Comparison of ENCODE assay signal across 16 cellular contexts in genomic region chr1:25361901-25362300, GRCh38. TPM values are rescaled to one million over a fixed set of nuclear protein-coding genes. Genes with fewer than 3 reads are reported as not detected.
DNase-seq lines count a peak whose midpoint lies in the region; ATAC-seq and TF ChIP-seq lines count a peak whose summit lies in the region.
"Had no signal": no experiment of that assay in that cellular context is flagged by ENCODE, and none has a peak within 500 bp of the region (broad histone marks: within the 10 kb centered on the region; RNA-seq: fewer than 3 reads in every experiment).

No MANE protein-coding gene starts in this region.

- H3K9me3 Mint-ChIP-seq in activated naive CD4-positive, alpha-beta T cell treated with anti-CD3 and anti-CD28 coated beads, Interleukin-2, amount 50 U/mL, for 24 hours: no peaks in the 10 kb centered on the region

- H3K4me1 ChIP-seq in IMR-90 (ENCODE audit: control insufficient read depth, insufficient read depth, low read length): peaks cover 7% of the 10 kb centered on the region
- H3K4me1 ChIP-seq in skeletal muscle tissue (ENCODE audit: control insufficient read depth in 3 of 3, insufficient read depth in 3 of 3, low read length in 3 of 3): peaks cover 0 to 4% (median 0%) of the 10 kb centered on the region in 3 donors
- peaks cover 12% of the 10 kb centered on the region for H3K4me1 ChIP-seq in PC-3 (ENCODE audit: insufficient read depth, low read length)
- H3K4me1 ChIP-seq: upper lobe of left lung had no signal

- H4K91ac ChIP-seq in IMR-90 (ENCODE audit: insufficient read depth, low read depth, low read length): no peak overlapping the region

- no TSS peak for BruUV-seq in IMR-90 (replicated peaks; lab: Mats Ljungman, UMichigan)
- no TSS peak for BruUV-seq in PC-3 (replicated peaks; lab: Mats Ljungman, UMichigan)

- peaks cover 9% of the 10 kb centered on the region for H3K4me1 Mint-ChIP-seq in activated naive CD4-positive, alpha-beta T cell treated with anti-CD3 and anti-CD28 coated beads, Interleukin-2, amount 50 U/mL, for 24 hours

- POLR2A ChIA-PET in IMR-90 (lab: Charles Lee; ENCODE audit: unreplicated experiment): no interaction called here
- POLR2A ChIA-PET in PC-3 (lab: Charles Lee; ENCODE audit: unreplicated experiment): no interaction called here

- H3K4me2 ChIP-seq in IMR-90 (ENCODE audit: low read depth, low read length): no peak overlapping the region
- H3K4me2 ChIP-seq in PC-3 (ENCODE audit: low read length): no peak overlapping the region

- no peaks in the 10 kb centered on the region for H3K9me2 ChIP-seq in PC-3 (replicated peaks; ENCODE audit: low read length)

- 0 out of 2 replicates have a peak overlapping the region, but pooled peaks have one; percentile 13 for H2AK5ac ChIP-seq in IMR-90 (ENCODE audit: low read depth, low read length)

- peak overlapping the region; percentile 75 for H2BK5ac ChIP-seq in IMR-90 (ENCODE audit: low read depth, low read length, poor library complexity, severe bottlenecking)

- no peak overlapping the region for H4K5ac ChIP-seq in IMR-90 (ENCODE audit: low read depth, low read length)

- H3K18ac ChIP-seq in IMR-90 (ENCODE audit: low read depth, low read length): no peak overlapping the region

- CTCF ChIA-PET in IMR-90 (lab: Yijun Ruan, JAX): no interaction called here
- CTCF ChIA-PET in PC-3 (lab: Charles Lee): no interaction called here

- WGBS in IMR-90 (ENCODE audit: extremely low coverage in 2 of 2, insufficient read length in 1 of 2), 2 experiments: no CpG with 5 or more reads among the region's 2 CpGs

- no peaks in the 10 kb centered on the region; the same call in 1 of the 2 replicates for H4K20me1 ChIP-seq in IMR-90 (ENCODE audit: insufficient read depth, low read length)
- H4K20me1 ChIP-seq in PC-3 (ENCODE audit: low read length): no peaks in the 10 kb centered on the region

- intact Hi-C loops in IMR-90 (cut with micrococcal nuclease): no loop called here
- intact Hi-C loops in PC-3 (cut with micrococcal nuclease): no loop called here

- H3K79me2 ChIP-seq in PC-3 (ENCODE audit: low read length): no peaks in the 10 kb centered on the region

- H3K36me3 ChIP-seq in IMR-90 (ENCODE audit: control insufficient read depth, insufficient read depth, low read length): peaks cover 17% of the 10 kb centered on the region
- H3K36me3 ChIP-seq in skeletal muscle tissue (ENCODE audit: control insufficient read depth in 3 of 3, insufficient read depth in 3 of 3, low read length in 3 of 3): peaks cover 9 to 12% (median 12%) of the 10 kb centered on the region in 3 donors
- H3K36me3 ChIP-seq in PC-3 (ENCODE audit: low read depth, low read length): peaks cover 14% of the 10 kb centered on the region; the same call in 1 of the 2 replicates

- H3K9me3 ChIP-seq in IMR-90 (ENCODE audit: control insufficient read depth, insufficient read depth, low read length): no peaks in the 10 kb centered on the region
- H3K9me3 ChIP-seq in skeletal muscle tissue (ENCODE audit: control insufficient read depth in 3 of 3, low read length in 3 of 3): no peaks in the 10 kb centered on the region
- H3K9me3 ChIP-seq in PC-3 (ENCODE audit: low read length): no peaks in the 10 kb centered on the region
- H3K9me3 ChIP-seq: upper lobe of left lung had no signal

- H3K27ac Mint-ChIP-seq in activated naive CD4-positive, alpha-beta T cell treated with anti-CD3 and anti-CD28 coated beads, Interleukin-2, amount 50 U/mL, for 24 hours: peak overlapping the region; percentile 15

- TF ChIP-seq POLR2A in IMR-90 (IDR thresholded peaks at IDR 0.05; ENCODE audit: low read depth, low read length): no peak

- dilution Hi-C loops in IMR-90 (cut with HindIII; ENCODE audit: low sequenced_read_pairs, unreplicated experiment): no loop called here

- no peak overlapping the region for H2AK9ac ChIP-seq in IMR-90 (replicated peaks; ENCODE audit: low read depth, low read length, poor library complexity)

- peak overlapping the region in 1 of 2 experiments; percentile 52; a peak in 1 of 4 replicates for H4K8ac ChIP-seq in IMR-90 (ENCODE audit: low read depth in 2 of 2, low read length in 2 of 2)

- H3K4me3 ChIP-seq in IMR-90 (ENCODE audit: insufficient read depth, low read depth, low read length): no peak overlapping the region
- H3K4me3 ChIP-seq in skeletal muscle tissue (ENCODE audit: low read length in 3 of 3): no peak overlapping the region
- H3K4me3 ChIP-seq in PC-3 (ENCODE audit: low read length): no peak overlapping the region
- H3K4me3 ChIP-seq: upper lobe of left lung had no signal

- H3K9ac ChIP-seq in IMR-90 (ENCODE audit: low read depth, low read length) (no peak overlapping the region), skeletal muscle tissue (ENCODE audit: low read depth in 1 of 3, low read length in 3 of 3) (no peak overlapping the region), PC-3 (ENCODE audit: low read length) (no peak overlapping the region)

- no peak for TF ChIP-seq RAD21 in IMR-90 (IDR thresholded peaks at IDR 0.05; ENCODE audit: low read length)

- no peak for DNase-seq in activated naive CD4-positive, alpha-beta T cell (lab: John Stamatoyannopoulos, UW)
- no peak for DNase-seq in IMR-90
- DNase-seq in dermis blood vessel endothelial cell: peak; percentile 5
- DNase-seq in T-helper 1 cell: no peak
- DNase-seq in PC-3: no peak
- DNase-seq: activated effector memory CD4-positive, alpha-beta T cell treated with anti-CD3 and anti-CD28 coated beads, Interleukin-2, amount 50 U/mL, for 16 hours; central memory CD4-positive, alpha-beta T cell; DMS153; KBM-7; NCI-H1105 treated with DMSO at 0.1 percent for 48 hours; NCI-H2227 treated with DMSO at 0.1 percent for 48 hours; stimulated activated CD4-positive, alpha-beta T cell treated with anti-CD3 and anti-CD28 coated beads, Interleukin-4, amount 100 ng/mL, for 24 hours; upper lobe of left lung had no signal

- peak overlapping the region; percentile 84; the same call in 1 of the 2 replicates for H2BK20ac ChIP-seq in IMR-90 (ENCODE audit: low read depth, low read length)

- H3K27me3 ChIP-seq in IMR-90 (ENCODE audit: control insufficient read depth, insufficient read depth, low read length) (no peaks in the 10 kb centered on the region), skeletal muscle tissue (ENCODE audit: control insufficient read depth in 3 of 3, insufficient read depth in 3 of 3, low read length in 3 of 3) (no peaks in the 10 kb centered on the region), PC-3 (ENCODE audit: low read length) (no peaks in the 10 kb centered on the region)
- H3K27me3 ChIP-seq: upper lobe of left lung had no signal

- H3K27me3 Mint-ChIP-seq in activated naive CD4-positive, alpha-beta T cell treated with anti-CD3 and anti-CD28 coated beads, Interleukin-2, amount 50 U/mL, for 24 hours: no peaks in the 10 kb centered on the region

- H3K27ac ChIP-seq in IMR-90 (ENCODE audit: insufficient read depth, low read length) (no peak overlapping the region), skeletal muscle tissue (ENCODE audit: low read depth, low read length) (peak overlapping the region; percentile 14), PC-3 (ENCODE audit: low read length) (no peak overlapping the region)

- no peak overlapping the region for H3K23ac ChIP-seq in IMR-90 (ENCODE audit: low read depth, low read length)

- ATAC-seq in IMR-90 (ENCODE audit: low read depth) (no peak), PC-3 (no peak), HG03520 (IDR thresholded peaks at IDR 0.05; ENCODE audit: unreplicated experiment) (no peak)

- H2BK15ac ChIP-seq in IMR-90 (ENCODE audit: low read depth, low read length): no peak overlapping the region

- H3K56ac ChIP-seq in IMR-90 (ENCODE audit: extremely low read depth, insufficient read depth, low read length): no peak overlapping the region

- peaks cover 6% of the 10 kb centered on the region for H3K36me3 Mint-ChIP-seq in activated naive CD4-positive, alpha-beta T cell treated with anti-CD3 and anti-CD28 coated beads, Interleukin-2, amount 50 U/mL, for 24 hours

- H3K4ac ChIP-seq in IMR-90 (ENCODE audit: low read depth, low read length): peak overlapping the region; percentile 44

- TF ChIP-seq CTCF in IMR-90 (conservative IDR thresholded peaks at IDR 0.05; ENCODE audit: low read depth, low read length) (no peak), PC-3 (conservative IDR thresholded peaks at IDR 0.05; ENCODE audit: low read depth, low read length) (no peak)

- H3K4me3 Mint-ChIP-seq in activated naive CD4-positive, alpha-beta T cell treated with anti-CD3 and anti-CD28 coated beads, Interleukin-2, amount 50 U/mL, for 24 hours: no peak overlapping the region

- peak overlapping the region; percentile 74 for H3K14ac ChIP-seq in IMR-90 (replicated peaks; ENCODE audit: low read depth, low read length)

- in situ Hi-C loops in IMR-90 (cut with MboI; ENCODE audit: low sequenced_read_pairs): no loop called here

- peaks cover 9 to 33% of the 10 kb centered on the region in 2 experiments; a peak in 2 of 4 replicates for H3K79me1 ChIP-seq in IMR-90 (ENCODE audit: low read depth in 1 of 2, low read length in 2 of 2)

- H2AFZ ChIP-seq in IMR-90 (replicated peaks; ENCODE audit: low read length, poor library complexity) (no peak overlapping the region), PC-3 (ENCODE audit: low read length) (no peak overlapping the region)

- peaks cover 15% of the 10 kb centered on the region for H3K9me1 ChIP-seq in IMR-90 (ENCODE audit: insufficient read depth, low read length)

- no peaks in the 10 kb centered on the region for H3F3A ChIP-seq in PC-3 (ENCODE audit: low read length, unreplicated experiment)

- no peak overlapping the region for H2BK120ac ChIP-seq in IMR-90 (ENCODE audit: low read depth, low read length)

TF ChIP-seq in IMR-90, 13 proteins besides CTCF, POLR2A, EP300 and RAD21 (continues in another document):
- TF ChIP-seq NFE2L2 (IDR thresholded peaks at IDR 0.05; ENCODE audit: low read depth, low read length): no peak
- TF ChIP-seq FOS (IDR thresholded peaks at IDR 0.05; ENCODE audit: low read depth, low read length): no peak
- no peak for TF ChIP-seq RCOR1 (IDR thresholded peaks at IDR 0.05; ENCODE audit: insufficient replicate concordance, low read length)
- TF ChIP-seq CHD1 (IDR thresholded peaks at IDR 0.05; ENCODE audit: low read depth, low read length): no peak
- no peak for TF ChIP-seq CEBPB (IDR thresholded peaks at IDR 0.05; ENCODE audit: low read depth, low read length)
- TF ChIP-seq MAFK (IDR thresholded peaks at IDR 0.05; ENCODE audit: low read depth, low read length): no peak

RNA-seq across cellular contexts. Expression of gene TMEM50A, which starts 23.8 kb away (rescaled TPM):
- total RNA-seq in IMR-90 (2012; rRNA removed) (48.4 and 101 TPM in 2 replicates), dermis blood vessel endothelial cell (171 and 248 TPM in 2 replicates), skeletal muscle tissue (72.0 TPM), PC-3 (2014; rRNA removed) (70.2 and 90.5 TPM in 2 replicates)
- 54.6 and 63.9 TPM in 2 replicates for polyA plus RNA-seq in IMR-90 (2012; rRNA removed)
- 23.0 and 27.0 TPM in 2 replicates for polyA plus RNA-seq in IMR-90 (2012; cell fraction: cytosol; rRNA removed)
- polyA plus RNA-seq in IMR-90 (2012; cell fraction: nucleus; rRNA removed; ENCODE audit: low replicate concordance): 4.7 and 22.7 TPM in 2 replicates

RNA-seq across cellular contexts. Expression of gene RHCE, which starts 58.7 kb away (rescaled TPM):
- 0.54 and 0.56 TPM in 2 replicates for total RNA-seq in IMR-90 (2012; rRNA removed)
- 0.39 and 0.62 TPM in 2 replicates for polyA plus RNA-seq in IMR-90 (2012; rRNA removed)
- 0.70 and 1.3 TPM in 2 replicates for polyA plus RNA-seq in IMR-90 (2012; cell fraction: cytosol; rRNA removed)
- 0.49 and 0.58 TPM in 2 replicates for polyA plus RNA-seq in IMR-90 (2012; cell fraction: nucleus; rRNA removed; ENCODE audit: low replicate concordance)
- 0.34 and 0.93 TPM in 2 replicates for total RNA-seq in dermis blood vessel endothelial cell
- 0.52 TPM for total RNA-seq in skeletal muscle tissue
- 1.1 and 1.4 TPM in 2 replicates for total RNA-seq in PC-3 (2014; rRNA removed)
